ENCODE assay signal across 1 cellular context in the genomic region with DNA sequence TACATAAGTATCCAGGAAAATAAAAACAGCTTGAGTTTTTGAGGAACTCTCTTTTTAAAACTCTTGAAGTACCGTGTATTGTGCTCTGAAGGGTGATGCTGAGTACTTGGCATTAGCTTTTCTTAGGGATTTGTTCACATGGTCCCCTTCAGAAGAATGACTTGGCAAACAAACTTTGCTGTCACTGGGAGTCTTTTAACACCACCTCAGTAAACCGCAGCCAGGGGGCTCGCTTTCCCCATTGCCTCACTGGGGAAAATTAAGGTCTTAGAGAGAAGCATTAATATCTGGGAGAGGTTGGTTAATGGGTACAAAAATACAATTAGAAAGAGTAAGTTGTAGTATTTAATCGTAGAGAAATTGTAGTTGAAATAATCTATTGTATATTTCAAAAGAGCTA.
TF ChIP-seq lines count a peak whose summit lies in the region.

No MANE protein-coding gene starts in this region.

TF ChIP-seq in GM23338, 12 proteins besides CTCF, POLR2A, EP300 and RAD21 (continued from another document):
- TF ChIP-seq ZNF114 (CRISPR knock-in tag; IDR thresholded peaks at IDR 0.05) (no peak), JUNB (IDR thresholded peaks at IDR 0.05; ENCODE audit: unreplicated experiment) (no peak)
- TF ChIP-seq, protein P1, sequence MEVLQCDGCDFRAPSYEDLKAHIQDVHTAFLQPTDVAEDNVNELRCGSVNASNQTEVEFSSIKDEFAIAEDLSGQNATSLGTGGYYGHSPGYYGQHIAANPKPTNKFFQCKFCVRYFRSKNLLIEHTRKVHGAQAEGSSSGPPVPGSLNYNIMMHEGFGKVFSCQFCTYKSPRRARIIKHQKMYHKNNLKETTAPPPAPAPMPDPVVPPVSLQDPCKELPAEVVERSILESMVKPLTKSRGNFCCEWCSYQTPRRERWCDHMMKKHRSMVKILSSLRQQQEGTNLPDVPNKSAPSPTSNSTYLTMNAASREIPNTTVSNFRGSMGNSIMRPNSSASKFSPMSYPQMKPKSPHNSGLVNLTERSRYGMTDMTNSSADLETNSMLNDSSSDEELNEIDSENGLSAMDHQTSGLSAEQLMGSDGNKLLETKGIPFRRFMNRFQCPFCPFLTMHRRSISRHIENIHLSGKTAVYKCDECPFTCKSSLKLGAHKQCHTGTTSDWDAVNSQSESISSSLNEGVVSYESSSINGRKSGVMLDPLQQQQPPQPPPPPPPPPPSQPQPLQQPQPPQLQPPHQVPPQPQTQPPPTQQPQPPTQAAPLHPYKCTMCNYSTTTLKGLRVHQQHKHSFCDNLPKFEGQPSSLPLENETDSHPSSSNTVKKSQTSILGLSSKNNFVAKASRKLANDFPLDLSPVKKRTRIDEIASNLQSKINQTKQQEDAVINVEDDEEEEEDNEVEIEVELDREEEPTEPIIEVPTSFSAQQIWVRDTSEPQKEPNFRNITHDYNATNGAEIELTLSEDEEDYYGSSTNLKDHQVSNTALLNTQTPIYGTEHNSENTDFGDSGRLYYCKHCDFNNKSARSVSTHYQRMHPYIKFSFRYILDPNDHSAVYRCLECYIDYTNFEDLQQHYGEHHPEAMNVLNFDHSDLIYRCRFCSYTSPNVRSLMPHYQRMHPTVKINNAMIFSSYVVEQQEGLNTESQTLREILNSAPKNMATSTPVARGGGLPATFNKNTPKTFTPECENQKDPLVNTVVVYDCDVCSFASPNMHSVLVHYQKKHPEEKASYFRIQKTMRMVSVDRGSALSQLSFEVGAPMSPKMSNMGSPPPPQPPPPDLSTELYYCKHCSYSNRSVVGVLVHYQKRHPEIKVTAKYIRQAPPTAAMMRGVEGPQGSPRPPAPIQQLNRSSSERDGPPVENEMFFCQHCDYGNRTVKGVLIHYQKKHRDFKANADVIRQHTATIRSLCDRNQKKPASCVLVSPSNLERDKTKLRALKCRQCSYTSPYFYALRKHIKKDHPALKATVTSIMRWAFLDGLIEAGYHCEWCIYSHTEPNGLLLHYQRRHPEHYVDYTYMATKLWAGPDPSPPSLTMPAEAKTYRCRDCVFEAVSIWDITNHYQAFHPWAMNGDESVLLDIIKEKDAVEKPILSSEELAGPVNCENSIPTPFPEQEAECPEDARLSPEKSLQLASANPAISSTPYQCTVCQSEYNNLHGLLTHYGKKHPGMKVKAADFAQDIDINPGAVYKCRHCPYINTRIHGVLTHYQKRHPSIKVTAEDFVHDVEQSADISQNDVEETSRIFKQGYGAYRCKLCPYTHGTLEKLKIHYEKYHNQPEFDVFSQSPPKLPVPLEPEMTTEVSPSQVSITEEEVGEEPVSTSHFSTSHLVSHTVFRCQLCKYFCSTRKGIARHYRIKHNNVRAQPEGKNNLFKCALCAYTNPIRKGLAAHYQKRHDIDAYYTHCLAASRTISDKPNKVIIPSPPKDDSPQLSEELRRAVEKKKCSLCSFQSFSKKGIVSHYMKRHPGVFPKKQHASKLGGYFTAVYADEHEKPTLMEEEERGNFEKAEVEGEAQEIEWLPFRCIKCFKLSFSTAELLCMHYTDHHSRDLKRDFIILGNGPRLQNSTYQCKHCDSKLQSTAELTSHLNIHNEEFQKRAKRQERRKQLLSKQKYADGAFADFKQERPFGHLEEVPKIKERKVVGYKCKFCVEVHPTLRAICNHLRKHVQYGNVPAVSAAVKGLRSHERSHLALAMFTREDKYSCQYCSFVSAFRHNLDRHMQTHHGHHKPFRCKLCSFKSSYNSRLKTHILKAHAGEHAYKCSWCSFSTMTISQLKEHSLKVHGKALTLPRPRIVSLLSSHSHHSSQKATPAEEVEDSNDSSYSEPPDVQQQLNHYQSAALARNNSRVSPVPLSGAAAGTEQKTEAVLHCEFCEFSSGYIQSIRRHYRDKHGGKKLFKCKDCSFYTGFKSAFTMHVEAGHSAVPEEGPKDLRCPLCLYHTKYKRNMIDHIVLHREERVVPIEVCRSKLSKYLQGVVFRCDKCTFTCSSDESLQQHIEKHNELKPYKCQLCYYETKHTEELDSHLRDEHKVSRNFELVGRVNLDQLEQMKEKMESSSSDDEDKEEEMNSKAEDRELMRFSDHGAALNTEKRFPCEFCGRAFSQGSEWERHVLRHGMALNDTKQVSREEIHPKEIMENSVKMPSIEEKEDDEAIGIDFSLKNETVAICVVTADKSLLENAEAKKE (CRISPR knock-in tag; IDR thresholded peaks at IDR 0.05), result no peak
TF ChIP-seq in GM23338: peak in this region for 0.
